ENCODE assay signal across 7 cellular contexts in the genomic region with DNA sequence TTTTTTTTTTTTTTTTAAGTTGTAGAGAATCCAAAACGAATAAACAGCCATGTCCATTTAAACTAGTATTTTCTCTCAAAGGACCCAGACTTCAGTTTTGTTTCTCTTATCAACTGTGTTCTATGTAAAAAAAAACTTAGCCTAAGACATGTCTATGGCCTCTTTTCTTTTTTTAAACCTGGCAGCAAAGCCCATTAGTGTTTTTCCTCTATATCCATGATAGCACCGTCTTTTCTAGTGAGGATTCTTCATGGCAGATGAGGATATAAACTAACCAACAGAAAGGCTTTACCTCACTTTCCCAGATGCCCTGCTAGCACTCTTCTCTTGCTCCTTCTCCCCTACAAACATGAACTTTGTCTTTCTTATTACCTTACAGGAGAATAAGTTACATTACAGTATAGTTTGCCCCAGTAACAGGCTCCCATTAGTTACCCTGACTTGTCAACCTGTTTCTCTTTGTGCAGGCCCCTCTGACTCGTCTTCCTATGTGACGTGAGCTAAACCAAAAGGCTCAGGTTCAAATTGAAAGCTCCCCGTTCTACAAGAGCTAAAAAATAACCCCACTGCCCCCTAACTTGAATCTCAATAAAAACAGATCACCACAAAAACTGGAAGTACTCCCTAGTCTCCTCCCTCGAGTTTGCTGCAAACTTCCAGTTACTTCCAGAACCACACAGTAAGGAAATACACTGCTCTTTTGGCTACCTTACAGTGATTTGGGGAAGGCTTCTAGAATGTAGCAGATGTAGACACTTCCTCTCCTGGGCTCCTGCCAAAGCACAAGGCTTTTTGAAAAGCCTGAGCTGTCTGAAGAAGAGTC. TPM values are rescaled to one million over a fixed set of nuclear protein-coding genes. Genes with fewer than 3 reads are reported as not detected.
A peak's percentile ranks its signal among the peaks of the same experiment; 100 is the strongest.
DNase-seq lines count a peak whose midpoint lies in the region; ATAC-seq and TF ChIP-seq lines count a peak whose summit lies in the region.

No MANE protein-coding gene starts in this region.

- peaks cover 0 to 36% (median 18%) of the 10 kb centered on the region in 12 donors for H3K4me1 ChIP-seq in heart left ventricle
- peaks cover 19 to 24% of the 10 kb centered on the region in 2 donors for H3K4me1 ChIP-seq in gastrocnemius medialis

- in situ Hi-C loops in gastrocnemius medialis (cut with MboI; ENCODE audit: low sequenced_read_pairs in 4 of 4) = no loop called here

- TF ChIP-seq POLR2A in heart left ventricle (IDR thresholded peaks at IDR 0.05) (no peak), gastrocnemius medialis (IDR thresholded peaks at IDR 0.05) (peak in 1 of 2 donors; percentile 26)

- CTCF ChIA-PET in activated CD8-positive, alpha-beta T cell treated with anti-CD3 and anti-CD28 coated beads, Interleukin-2, amount 10 ng/mL, durations not matched to agents 7 days and 5 days (lab: Charles Lee) = interaction anchor here (1.3 to 4.5 kb wide), 4 partner anchors 15 to 21 kb away, joined by 3 to 27 read pairs (median 6); a partner anchor contains a TSS

- H3K9me3 ChIP-seq in heart left ventricle = no peaks in the 10 kb centered on the region
- H3K9me3 ChIP-seq in gastrocnemius medialis = no peaks in the 10 kb centered on the region

- H3K36me3 Mint-ChIP-seq in activated CD8-positive, alpha-beta T cell treated with anti-CD3 and anti-CD28 coated beads, Interleukin-2, amount 10 ng/mL, durations not matched to agents 7 days and 5 days (ENCODE audit: low read depth) = peaks cover 31% of the 10 kb centered on the region

- H3K27ac ChIP-seq in heart left ventricle (peak overlapping the region; percentile 66 to 94 (median 84)), gastrocnemius medialis (peak overlapping the region; percentile 62 to 85 (median 72))

- H3K27ac Mint-ChIP-seq in activated CD8-positive, alpha-beta T cell treated with anti-CD3 and anti-CD28 coated beads, Interleukin-2, amount 10 ng/mL, durations not matched to agents 7 days and 5 days = peak overlapping the region; percentile 75

- DNase-seq in HFF-Myc (ENCODE audit: extremely low read depth, low read depth) (peak; percentile 72), heart left ventricle (peak in 4 of 5 donors; percentile 71 to 85 (median 83)), gastrocnemius medialis (peak; percentile 66 to 68), SIG-M5 treated with dmso at 0.1 percent for 504 hours (lab: John Stamatoyannopoulos, UW; ENCODE audit: unreplicated experiment) (no peak), GM20000 (ENCODE audit: low spot score) (no peak)
- DNase-seq in activated CD8-positive, alpha-beta T cell treated with anti-CD3 and anti-CD28 coated beads, Interleukin-2, amount 10 ng/mL, durations not matched to agents 7 days and 5 days = no peak

- intact Hi-C loops in heart left ventricle (cut with DNase I) = no loop called here
- intact Hi-C loops in gastrocnemius medialis (cut with DNase I; ENCODE audit: low total_unique reads) = no loop called here

- H3K4me3 ChIP-seq in HFF-Myc (replicated peaks; ENCODE audit: low read depth, low read length) (no peak overlapping the region), heart left ventricle (peak overlapping the region in 9 of 12 donors; percentile 4 to 37 (median 30)), gastrocnemius medialis (peak overlapping the region; percentile 12 to 23 (median 16))

- no peak for TF ChIP-seq CTCF in HFF-Myc (IDR thresholded peaks at IDR 0.05; ENCODE audit: low read depth, low read length, missing control alignments)
- TF ChIP-seq CTCF in heart left ventricle (IDR thresholded peaks at IDR 0.05) = no peak
- TF ChIP-seq CTCF in gastrocnemius medialis (IDR thresholded peaks at IDR 0.05 in 4 of 5, conservative IDR thresholded peaks at IDR 0.05 in 1 of 5) = no peak
- TF ChIP-seq CTCF in GM20000 (IDR thresholded peaks at IDR 0.05; ENCODE audit: extremely low read depth, missing control alignments) = no peak

- no peaks in the 10 kb centered on the region for H3K27me3 Mint-ChIP-seq in activated CD8-positive, alpha-beta T cell treated with anti-CD3 and anti-CD28 coated beads, Interleukin-2, amount 10 ng/mL, durations not matched to agents 7 days and 5 days (ENCODE audit: low read depth)

- H3K9me3 Mint-ChIP-seq in activated CD8-positive, alpha-beta T cell treated with anti-CD3 and anti-CD28 coated beads, Interleukin-2, amount 10 ng/mL, durations not matched to agents 7 days and 5 days (ENCODE audit: insufficient read depth) = no peaks in the 10 kb centered on the region

- no peak overlapping the region for H3K4me3 Mint-ChIP-seq in activated CD8-positive, alpha-beta T cell treated with anti-CD3 and anti-CD28 coated beads, Interleukin-2, amount 10 ng/mL, durations not matched to agents 7 days and 5 days

- H3K36me3 ChIP-seq in heart left ventricle (peaks cover 0 to 36% (median 31%) of the 10 kb centered on the region in 9 donors), gastrocnemius medialis (peaks cover 0 to 40% of the 10 kb centered on the region in 2 donors)

- ATAC-seq in activated CD8-positive, alpha-beta T cell treated with anti-CD3 and anti-CD28 coated beads, Interleukin-2, amount 10 ng/mL, durations not matched to agents 7 days and 5 days = no peak
- ATAC-seq in heart left ventricle (peak; percentile 66 to 96 (median 90)), gastrocnemius medialis (peak; percentile 67 to 81), HG02763 (IDR thresholded peaks at IDR 0.05; ENCODE audit: unreplicated experiment) (no peak)

- H3K27me3 ChIP-seq in heart left ventricle (no peaks in the 10 kb centered on the region), gastrocnemius medialis (no peaks in the 10 kb centered on the region)

- peaks cover 13% of the 10 kb centered on the region for H3K4me1 Mint-ChIP-seq in activated CD8-positive, alpha-beta T cell treated with anti-CD3 and anti-CD28 coated beads, Interleukin-2, amount 10 ng/mL, durations not matched to agents 7 days and 5 days (ENCODE audit: low read depth)

- 3 to 12% (median 5%) methylated on average over 6 of the region's 6 CpGs for WGBS in heart left ventricle, 4 donors

- POLR2A ChIA-PET in activated CD8-positive, alpha-beta T cell treated with anti-CD3 and anti-CD28 coated beads, Interleukin-2, amount 10 ng/mL, durations not matched to agents 7 days and 5 days (lab: Charles Lee) = interaction anchor here (2.1 kb wide), 1 partner anchor 20 kb away, joined by 9 read pairs; a partner anchor contains a TSS

RNA-seq across cellular contexts. Expression of a gene that starts 20.1 kb away (rescaled TPM):
- total RNA-seq in activated CD8-positive, alpha-beta T cell treated with anti-CD3 and anti-CD28 coated beads, Interleukin-2, amount 10 ng/mL, durations not matched to agents 7 days and 5 days = 10 to 100 TPM; 37.4 to 38.9 TPM
- total RNA-seq in heart left ventricle (10 to 100 TPM; 44.5 to 71.7 (median 54.2) TPM), gastrocnemius medialis (100 to 1,000 TPM in 3 of 4 donors, 10 to 100 TPM in 1; 65.3 to 348 (median 217) TPM)
- 10 to 100 TPM; 18.0 to 33.6 TPM for polyA plus RNA-seq in heart left ventricle

RNA-seq across cellular contexts. Expression of a gene that starts 33.7 kb away (rescaled TPM):
- 1 to 10 TPM; 1.6 to 1.7 TPM for total RNA-seq in activated CD8-positive, alpha-beta T cell treated with anti-CD3 and anti-CD28 coated beads, Interleukin-2, amount 10 ng/mL, durations not matched to agents 7 days and 5 days
- total RNA-seq in heart left ventricle (1 to 10 TPM; 2.1 to 5.7 (median 3.2) TPM), gastrocnemius medialis (1 to 10 TPM; 1.7 to 5.3 (median 2.0) TPM)
- polyA plus RNA-seq in heart left ventricle = 1 to 10 TPM; 1.8 to 5.8 TPM

Comparison
In these comparisons a context has a peak if more than half of its experiments do, and no peak if none do; other contexts are left out.
1. DNase-seq: peak in HFF-Myc (single experiment), heart left ventricle (4 of 5) and gastrocnemius medialis (2 of 2); none in activated CD8-positive, alpha-beta T cell treated with anti-CD3 and anti-CD28 coated beads, Interleukin-2, amount 10 ng/mL, durations not matched to agents 7 days and 5 days (single experiment), SIG-M5 treated with dmso at 0.1 percent for 504 hours (single experiment) and GM20000 (single experiment).
2. ATAC-seq: peak in heart left ventricle (4 of 4) and gastrocnemius medialis (2 of 2); none in activated CD8-positive, alpha-beta T cell treated with anti-CD3 and anti-CD28 coated beads, Interleukin-2, amount 10 ng/mL, durations not matched to agents 7 days and 5 days (single experiment) and HG02763 (single experiment).